ENCODE assay signal across 10 cellular contexts in the genomic region with DNA sequence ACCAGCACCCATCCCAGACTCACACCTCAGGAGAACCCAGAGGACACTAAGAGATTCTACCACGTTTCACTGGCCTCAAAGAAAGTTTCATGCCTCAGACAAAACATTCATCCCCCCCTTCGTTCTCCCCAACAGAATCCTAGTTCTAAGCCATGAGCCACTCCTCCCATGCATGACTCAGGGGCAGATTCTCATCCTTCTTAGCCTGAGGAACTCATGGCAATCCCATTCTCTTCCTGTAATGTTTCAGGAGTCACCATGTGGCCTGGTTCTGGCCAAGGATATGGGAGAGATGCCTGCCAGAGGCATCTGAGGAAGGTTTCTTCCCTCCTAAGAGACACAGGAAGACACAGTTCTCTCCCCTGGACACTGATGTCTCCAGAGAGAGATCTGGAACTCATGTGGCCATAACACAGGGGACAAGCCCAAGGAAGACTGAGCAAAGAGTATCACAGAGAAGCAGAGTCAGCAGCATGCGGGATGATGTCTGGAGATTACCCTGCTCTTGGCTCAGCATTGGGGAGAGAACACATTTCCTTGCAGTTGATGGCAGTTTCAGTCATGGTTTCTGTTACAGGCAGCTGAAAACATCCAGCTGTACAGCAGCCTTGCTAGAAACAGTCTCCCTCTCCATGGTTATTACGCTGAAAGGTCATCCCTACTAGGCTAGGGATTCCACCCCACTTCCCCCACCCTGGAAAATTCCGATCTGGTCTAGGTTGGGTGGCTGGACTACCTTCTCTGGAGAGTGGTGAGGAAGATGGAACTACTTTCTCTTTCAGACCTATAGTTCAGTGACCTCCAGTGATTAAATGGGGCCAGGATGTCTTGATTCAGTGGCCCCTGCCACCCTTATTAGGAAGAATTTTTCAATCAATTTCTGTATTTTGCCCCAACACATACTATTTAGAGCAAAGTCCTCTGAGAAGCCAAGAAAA.
A peak's percentile ranks its signal among the peaks of the same experiment; 100 is the strongest.
DNase-seq lines count a peak whose midpoint lies in the region; ATAC-seq and TF ChIP-seq lines count a peak whose summit lies in the region.
"Had no signal": no experiment of that assay in that cellular context is flagged by ENCODE, and none has a peak within 500 bp of the region (broad histone marks: within the 10 kb centered on the region; RNA-seq: fewer than 3 reads in every experiment).

No MANE protein-coding gene starts in this region.

- peaks cover 26% of the 10 kb centered on the region for H3K4me1 ChIP-seq in endodermal cell (ENCODE audit: control insufficient read depth, insufficient read depth, low read length)

- no peaks in the 10 kb centered on the region for H3K9me3 ChIP-seq in endodermal cell (ENCODE audit: control insufficient read depth, low read length)

- H3K27me3 Mint-ChIP-seq in endodermal cell (ENCODE audit: insufficient read depth), result no peaks in the 10 kb centered on the region

- peak; percentile 54 for ATAC-seq in GM21423 (IDR thresholded peaks at IDR 0.05; ENCODE audit: unreplicated experiment)
- peak; percentile 55 for ATAC-seq in HG03159 (IDR thresholded peaks at IDR 0.05; ENCODE audit: unreplicated experiment)

- no peak overlapping the region for H3K27ac ChIP-seq in endodermal cell (ENCODE audit: low read depth, low read length)

- no peak overlapping the region for H3K4me3 Mint-ChIP-seq in endodermal cell

- H3K4me1 Mint-ChIP-seq in endodermal cell, result peaks cover 60% of the 10 kb centered on the region

- peak overlapping the region; percentile 78 for H3K27ac Mint-ChIP-seq in endodermal cell

- no peaks in the 10 kb centered on the region for H3K27me3 ChIP-seq in endodermal cell (ENCODE audit: control insufficient read depth, insufficient read depth, low read length, poor library complexity, severe bottlenecking)

- H3K36me3 ChIP-seq in endodermal cell (ENCODE audit: control insufficient read depth, insufficient read depth, low read length), result peaks cover 43% of the 10 kb centered on the region

- TF ChIP-seq CTCF in GM12865 (IDR thresholded peaks at IDR 0.05; ENCODE audit: insufficient read depth, low read depth, low read length, missing control alignments) (no peak), endodermal cell (conservative IDR thresholded peaks at IDR 0.05) (no peak)

- peaks cover 56% of the 10 kb centered on the region for H3K36me3 Mint-ChIP-seq in endodermal cell (ENCODE audit: low read depth)

- no peaks in the 10 kb centered on the region for H3K9me3 Mint-ChIP-seq in endodermal cell

- DNase-seq in GM12865 (ENCODE audit: low read depth) (peak; percentile 80), endodermal cell (no peak), hepatic stellate cell (ENCODE audit: low spot score) (no peak), NCI-H446 treated with DMSO at 0.1 percent for 48 hours (lab: John Stamatoyannopoulos, UW) (no peak), superior temporal gyrus (ENCODE audit: extremely low spot score) (no peak), NCI-H748 (lab: John Stamatoyannopoulos, UW; ENCODE audit: unreplicated experiment) (no peak)
- DNase-seq: aorta, NCI-H2171 treated with DMSO at 0.1 percent for 48 hours had no signal

- H3K4me3 ChIP-seq in GM12865 (ENCODE audit: low read depth, low read length) (no peak overlapping the region), endodermal cell (ENCODE audit: low read length) (no peak overlapping the region)

- 88 to 93% methylated on average over 3 to 5 of the region's 5 CpGs for WGBS in endodermal cell (ENCODE audit: insufficient coverage in 1 of 2, insufficient read length in 1 of 2), 2 experiments

- H3K9ac ChIP-seq in endodermal cell (ENCODE audit: extremely low read depth, low read length, poor library complexity, severe bottlenecking), result no peak overlapping the region
